1 cellular context compared by ENCODE assay signal in the genomic region with DNA sequence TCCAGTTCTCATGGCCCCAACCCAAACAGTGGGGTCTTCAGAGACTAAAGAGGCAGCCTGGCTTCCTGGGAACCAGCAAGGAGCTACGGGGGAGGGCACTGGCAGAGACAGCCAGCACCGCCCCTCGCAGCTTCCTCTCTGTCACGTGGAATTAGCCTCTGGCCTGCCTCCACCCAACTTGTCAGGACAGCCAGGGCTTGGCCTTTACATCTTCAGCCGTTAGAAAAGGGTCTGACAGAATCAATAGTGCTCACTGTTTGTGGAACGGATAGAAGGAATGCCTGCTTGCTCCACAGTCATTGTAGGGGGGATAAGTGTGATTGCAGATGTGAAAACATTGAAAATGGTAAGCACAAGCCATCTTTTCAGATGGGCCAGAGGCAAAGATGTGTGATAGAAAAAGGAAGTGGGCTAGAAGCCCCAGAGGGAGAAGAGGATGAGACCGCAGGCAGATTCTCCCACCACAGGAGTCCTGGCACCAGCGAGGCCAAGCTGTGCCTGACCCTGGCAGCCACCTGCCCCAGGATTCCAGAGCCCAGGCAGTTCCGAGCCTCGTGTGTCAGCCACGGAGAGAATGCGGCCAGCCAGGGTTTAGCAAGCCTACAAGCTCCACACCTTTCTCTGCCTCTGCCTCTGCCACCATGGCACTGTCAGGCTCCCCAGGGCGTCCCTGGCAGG.
TF ChIP-seq lines count a peak whose summit lies in the region.

No MANE protein-coding gene starts in this region.

TF ChIP-seq in H1, 55 proteins besides CTCF, POLR2A, EP300 and RAD21:
- TF ChIP-seq PHF8 (conservative IDR thresholded peaks at IDR 0.05; ENCODE audit: low read depth, low read length) (no peak), KDM1A (IDR thresholded peaks at IDR 0.05; ENCODE audit: borderline replicate concordance, low read length) (no peak), CHD2 (IDR thresholded peaks at IDR 0.05; ENCODE audit: low read length) (no peak), SIN3A (conservative IDR thresholded peaks at IDR 0.05 in 1 of 2, IDR thresholded peaks at IDR 0.05 in 1 of 2; ENCODE audit: low read depth in 1 of 2, low read length in 2 of 2) (no peak), EZH2 (IDR thresholded peaks at IDR 0.05; ENCODE audit: low read depth, low read length, severe bottlenecking) (no peak), SP4 (IDR thresholded peaks at IDR 0.05; ENCODE audit: low read length) (no peak), MAFK (IDR thresholded peaks at IDR 0.05; ENCODE audit: low read depth, low read length) (no peak), ZNF274 (IDR thresholded peaks at IDR 0.05; ENCODE audit: borderline replicate concordance, extremely low read depth, low read length) (no peak), CBX8 (IDR thresholded peaks at IDR 0.05; ENCODE audit: borderline replicate concordance, low read depth, low read length) (no peak), TAF7 (optimal IDR thresholded peaks at IDR 0.05; ENCODE audit: borderline replicate concordance, low read depth, low read length) (no peak), KDM4A (IDR thresholded peaks at IDR 0.05; ENCODE audit: low read depth, low read length, severe bottlenecking) (no peak), TCF12 (IDR thresholded peaks at IDR 0.05; ENCODE audit: low read depth, low read length) (no peak), BCL11A (IDR thresholded peaks at IDR 0.05; ENCODE audit: low read depth in 2 of 2, low read length in 2 of 2) (no peak), NANOG (IDR thresholded peaks at IDR 0.05; ENCODE audit: insufficient read depth, low read depth, low read length, poor library complexity, severe bottlenecking) (no peak), CREB1 (IDR thresholded peaks at IDR 0.05) (no peak), BRCA1 (IDR thresholded peaks at IDR 0.05; ENCODE audit: low read depth, low read length) (no peak), HDAC2 (IDR thresholded peaks at IDR 0.05; ENCODE audit: borderline replicate concordance in 1 of 2, low read depth in 2 of 2, low read length in 2 of 2) (no peak), HDAC6 (IDR thresholded peaks at IDR 0.05; ENCODE audit: low read depth, low read length) (no peak)
- TF ChIP-seq, protein P1, sequence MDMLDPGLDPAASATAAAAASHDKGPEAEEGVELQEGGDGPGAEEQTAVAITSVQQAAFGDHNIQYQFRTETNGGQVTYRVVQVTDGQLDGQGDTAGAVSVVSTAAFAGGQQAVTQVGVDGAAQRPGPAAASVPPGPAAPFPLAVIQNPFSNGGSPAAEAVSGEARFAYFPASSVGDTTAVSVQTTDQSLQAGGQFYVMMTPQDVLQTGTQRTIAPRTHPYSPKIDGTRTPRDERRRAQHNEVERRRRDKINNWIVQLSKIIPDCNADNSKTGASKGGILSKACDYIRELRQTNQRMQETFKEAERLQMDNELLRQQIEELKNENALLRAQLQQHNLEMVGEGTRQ (IDR thresholded peaks at IDR 0.05; ENCODE audit: low read length): no peak
